ENCODE assay signal across 19 cellular contexts in genomic region chr7:17131983-17132655, GRCh38.
DNase-seq lines count a peak whose midpoint lies in the region; ATAC-seq, FAIRE-seq and TF ChIP-seq lines count a peak whose summit lies in the region.
"Had no signal": no experiment of that assay in that cellular context is flagged by ENCODE, and none has a peak within 500 bp of the region (broad histone marks: within the 10 kb centered on the region; RNA-seq: fewer than 3 reads in every experiment).

No MANE protein-coding gene starts in this region.

- H3K4me1 ChIP-seq in hepatocyte (ENCODE audit: insufficient read depth) (peaks cover 7% of the 10 kb centered on the region), sigmoid colon (peaks cover 0 to 11% (median 2%) of the 10 kb centered on the region in 4 donors), H9 (ENCODE audit: insufficient read depth, low read length) (no peaks in the 10 kb centered on the region)

- H3K9me2 ChIP-seq in hepatocyte (replicated peaks; ENCODE audit: insufficient read depth) = no peaks in the 10 kb centered on the region

- no peaks in the 10 kb centered on the region for H3K36me3 Mint-ChIP-seq in H9 (ENCODE audit: insufficient read depth in 1 of 3, low read depth in 3 of 3)

- H4K8ac ChIP-seq in H9 (replicated peaks; ENCODE audit: insufficient read length, low read depth, low read length) = no peak overlapping the region

- peak; percentile 42 for ATAC-seq in GM21381 (IDR thresholded peaks at IDR 0.05; ENCODE audit: unreplicated experiment)
- peak; percentile 42 for ATAC-seq in HG03066 (IDR thresholded peaks at IDR 0.05; ENCODE audit: low read depth, unreplicated experiment)
- ATAC-seq: activated T-helper 17 cell treated with anti-CD3 and anti-CD28 coated beads, Interleukin-2, amount 50 U/mL, for 72 hours; mucosa of descending colon had no signal

- H3K36me3 ChIP-seq in hepatocyte (replicated peaks; ENCODE audit: insufficient read depth, low read depth) (no peaks in the 10 kb centered on the region), sigmoid colon (no peaks in the 10 kb centered on the region)
- H3K36me3 ChIP-seq: ovary had no signal

- H3K4ac ChIP-seq in H9 (ENCODE audit: low read depth, low read length) = no peak overlapping the region

- no peak overlapping the region for H3K23ac ChIP-seq in H9 (ENCODE audit: insufficient read length, low read depth, low read length)

- no peak overlapping the region for H4K5ac ChIP-seq in H9 (ENCODE audit: insufficient read length, low read depth, low read length)

- H2BK12ac ChIP-seq in H9 (ENCODE audit: insufficient read length, low read depth, low read length) = no peak overlapping the region

- peak overlapping the region; percentile 24 for H3K4me2 ChIP-seq in hepatocyte
- H3K4me2 ChIP-seq in H9 (ENCODE audit: insufficient read depth, insufficient read length, low read length) = no peak overlapping the region

- FAIRE-seq in GM18507 (lab: Jason Lieb, UNC) = peak; percentile 73
- FAIRE-seq: D721Med, islet of Langerhans had no signal

- H3K79me2 ChIP-seq in hepatocyte = no peaks in the 10 kb centered on the region
- no peaks in the 10 kb centered on the region for H3K79me2 ChIP-seq in H9 (ENCODE audit: insufficient read depth, low read length)

- no peaks in the 10 kb centered on the region for H3K23me2 ChIP-seq in H9 (ENCODE audit: insufficient read length, low read depth, low read length, poor library complexity, severe bottlenecking)

- TF ChIP-seq EP300 in sigmoid colon (IDR thresholded peaks at IDR 0.05) = no peak

- H3K79me1 ChIP-seq in H9 (ENCODE audit: insufficient read depth, low read depth, low read length, poor library complexity, severe bottlenecking) = no peaks in the 10 kb centered on the region

- H4K20me1 ChIP-seq in hepatocyte (ENCODE audit: insufficient read depth, poor library complexity, severe bottlenecking) (no peaks in the 10 kb centered on the region), H9 (ENCODE audit: control insufficient read depth, insufficient read depth, insufficient read length) (no peaks in the 10 kb centered on the region)

- no peak overlapping the region for H3K27ac Mint-ChIP-seq in H9
- H3K27ac Mint-ChIP-seq: activated T-helper 17 cell treated with anti-CD3 and anti-CD28 coated beads, Interleukin-2, amount 50 U/mL, for 72 hours; IgD-negative memory B cell had no signal

- H2BK5ac ChIP-seq in H9 (ENCODE audit: insufficient read length, low read length) = no peak overlapping the region

- H2BK120ac ChIP-seq in H9 (ENCODE audit: low read depth, low read length, poor library complexity, severe bottlenecking) = no peak overlapping the region

- H2AFZ ChIP-seq in hepatocyte (no peak overlapping the region), H9 (ENCODE audit: low read length) (no peak overlapping the region)

- TF ChIP-seq CTCF in hepatocyte (IDR thresholded peaks at IDR 0.05; ENCODE audit: poor library complexity) (no peak), sigmoid colon (IDR thresholded peaks at IDR 0.05) (no peak), H9 (conservative IDR thresholded peaks at IDR 0.05) (no peak)

- 89% methylated on average over 6 of the region's 6 CpGs for WGBS in hepatocyte (ENCODE audit: low lambda C conversion rate, missing lambda C conversion rate)
- WGBS in sigmoid colon, 2 donors = 97 to 98% methylated on average over 6 of the region's 6 CpGs
- no CpG with 5 or more reads among the region's 6 CpGs for WGBS in H9 (ENCODE audit: extremely low coverage, insufficient read length, low lambda C conversion rate)

- H3K4me3 ChIP-seq in hepatocyte (no peak overlapping the region), sigmoid colon (no peak overlapping the region)
- H3K4me3 ChIP-seq: mucosa of descending colon, ovary had no signal

- H3K4me1 Mint-ChIP-seq in H9 = peaks cover 5 to 7% of the 10 kb centered on the region in 2 experiments

- H3T11ph ChIP-seq in H9 (ENCODE audit: low read length) = no peak overlapping the region

- no peak for DNase-seq in GM18507 (ENCODE audit: extremely low spot score, insufficient read length, low read depth)
- peak; percentile 17 for DNase-seq in hepatocyte (ENCODE audit: low spot score)
- no peak for DNase-seq in activated effector memory CD4-positive, alpha-beta T cell treated with Interleukin-2 at 50 U/mL for 16 hours
- no peak for DNase-seq in sigmoid colon
- DNase-seq in DMS53 treated with DMSO at 0.1 percent for 48 hours (lab: John Stamatoyannopoulos, UW; ENCODE audit: unreplicated experiment) = no peak
- DNase-seq in H9 = no peak
- DNase-seq: activated CD4-positive, alpha-beta T cell treated with anti-CD3 and anti-CD28 coated beads, Interleukin-2, amount 50 U/mL, for 48 hours; amniotic stem cell; mucosa of descending colon; NCI-H1048; NCI-H226; ovary; substantia nigra had no signal

- H3K27me3 Mint-ChIP-seq in H9 (ENCODE audit: low read depth) = no peaks in the 10 kb centered on the region
- H3K27me3 Mint-ChIP-seq: activated T-helper 17 cell treated with anti-CD3 and anti-CD28 coated beads, Interleukin-2, amount 50 U/mL, for 72 hours; IgD-negative memory B cell had no signal

- H3K9me3 ChIP-seq in hepatocyte (ENCODE audit: low read depth) (no peaks in the 10 kb centered on the region), sigmoid colon (no peaks in the 10 kb centered on the region), H9 (ENCODE audit: control insufficient read depth, low read depth, low read length) (no peaks in the 10 kb centered on the region)
- H3K9me3 ChIP-seq: mucosa of descending colon, ovary had no signal

- intact Hi-C loops in sigmoid colon (cut with DNase I) = no loop called here

- H3K14ac ChIP-seq in H9 (ENCODE audit: insufficient read depth, low read length) = no peak overlapping the region

- H3K4me3 Mint-ChIP-seq in H9 = no peak overlapping the region
- H3K4me3 Mint-ChIP-seq: activated T-helper 17 cell treated with anti-CD3 and anti-CD28 coated beads, Interleukin-2, amount 50 U/mL, for 72 hours; IgD-negative memory B cell had no signal

- no peak for TF ChIP-seq POLR2A in sigmoid colon (IDR thresholded peaks at IDR 0.05)

- H3K18ac ChIP-seq in H9 (ENCODE audit: insufficient read length, low read depth, low read length) = no peak overlapping the region

- H3K9ac ChIP-seq in H9 (ENCODE audit: extremely low read depth, insufficient read length, low read length) = no peak overlapping the region

- no peak overlapping the region for H2AK5ac ChIP-seq in H9 (ENCODE audit: insufficient read length, low read length)

- no peak overlapping the region for H3K56ac ChIP-seq in H9 (ENCODE audit: insufficient read length, low read depth, low read length)

- H3K27ac ChIP-seq in hepatocyte (peak overlapping the region; percentile 50), sigmoid colon (no peak overlapping the region), H9 (ENCODE audit: insufficient read length, low read depth, low read length) (no peak overlapping the region)
- H3K27ac ChIP-seq: ovary had no signal

- no peak overlapping the region for H4K91ac ChIP-seq in H9 (ENCODE audit: insufficient read length, low read depth, low read length)

- no peak overlapping the region for H2BK20ac ChIP-seq in H9 (ENCODE audit: low read depth, low read length, poor library complexity, severe bottlenecking)

- H3K27me3 ChIP-seq in hepatocyte (no peaks in the 10 kb centered on the region), sigmoid colon (no peaks in the 10 kb centered on the region), H9 (ENCODE audit: insufficient read depth, low read length) (no peaks in the 10 kb centered on the region)
- H3K27me3 ChIP-seq: ovary had no signal

- H3K9me3 Mint-ChIP-seq in H9 = no peaks in the 10 kb centered on the region
- H3K9me3 Mint-ChIP-seq: IgD-negative memory B cell had no signal

- H2BK15ac ChIP-seq in H9 (ENCODE audit: low read depth, low read length) = no peak overlapping the region
